10 cellular contexts compared by ENCODE assay signal in genomic region chr2:23375448-23375847, GRCh38. TPM values are rescaled to one million over a fixed set of nuclear protein-coding genes. Genes with fewer than 3 reads are reported as not detected.
A peak's percentile ranks its signal among the peaks of the same experiment; 100 is the strongest.
DNase-seq lines count a peak whose midpoint lies in the region; ATAC-seq and TF ChIP-seq lines count a peak whose summit lies in the region.
"Had no signal": no experiment of that assay in that cellular context is flagged by ENCODE, and none has a peak within 500 bp of the region (broad histone marks: within the 10 kb centered on the region; RNA-seq: fewer than 3 reads in every experiment).

No MANE protein-coding gene starts in this region.

- no peak overlapping the region for H3K4me3 Mint-ChIP-seq in activated naive CD8-positive, alpha-beta T cell treated with anti-CD3 and anti-CD28 coated beads, Interleukin-2, amount 50 U/mL, for 24 hours

- no peak overlapping the region for H3K27ac ChIP-seq in psoas muscle
- H3K27ac ChIP-seq: skin epidermis had no signal

- no peaks in the 10 kb centered on the region for H3K36me3 Mint-ChIP-seq in activated naive CD8-positive, alpha-beta T cell treated with anti-CD3 and anti-CD28 coated beads, Interleukin-2, amount 50 U/mL, for 24 hours (ENCODE audit: low read depth)

- ATAC-seq in GM19452 (IDR thresholded peaks at IDR 0.05; ENCODE audit: unreplicated experiment) (peak; percentile 35), HG03520 (IDR thresholded peaks at IDR 0.05; ENCODE audit: unreplicated experiment) (peak; percentile 44), psoas muscle (no peak), omental fat pad (ENCODE audit: low FRiP score) (no peak), left cardiac atrium (no peak)
- peak; percentile 40 for ATAC-seq in activated naive CD8-positive, alpha-beta T cell treated with anti-CD3 and anti-CD28 coated beads, Interleukin-2, amount 50 U/mL, for 24 hours

- no peaks in the 10 kb centered on the region for H3K27me3 ChIP-seq in psoas muscle (ENCODE audit: insufficient read depth in 3 of 3, low read length in 2 of 3)
- H3K27me3 ChIP-seq: MG63 had no signal

- no peaks in the 10 kb centered on the region for H3K9me3 ChIP-seq in psoas muscle
- H3K9me3 ChIP-seq: MG63 had no signal

- H3K4me1 ChIP-seq in psoas muscle: no peaks in the 10 kb centered on the region

- H3K4me3 ChIP-seq in psoas muscle: no peak overlapping the region
- H3K4me3 ChIP-seq: MG63, skin epidermis had no signal

- no peak overlapping the region for H3K27ac Mint-ChIP-seq in activated naive CD8-positive, alpha-beta T cell treated with anti-CD3 and anti-CD28 coated beads, Interleukin-2, amount 50 U/mL, for 24 hours

- H3K4me1 Mint-ChIP-seq in activated naive CD8-positive, alpha-beta T cell treated with anti-CD3 and anti-CD28 coated beads, Interleukin-2, amount 50 U/mL, for 24 hours: peaks cover 5% of the 10 kb centered on the region

- WGBS in psoas muscle, 3 donors: 86 to 89% (median 86%) methylated on average over 3 of the region's 3 CpGs

- no peaks in the 10 kb centered on the region for H3K9me3 Mint-ChIP-seq in activated naive CD8-positive, alpha-beta T cell treated with anti-CD3 and anti-CD28 coated beads, Interleukin-2, amount 50 U/mL, for 24 hours

- peaks cover 16% of the 10 kb centered on the region for H3K27me3 Mint-ChIP-seq in activated naive CD8-positive, alpha-beta T cell treated with anti-CD3 and anti-CD28 coated beads, Interleukin-2, amount 50 U/mL, for 24 hours

- in situ Hi-C loops in Caki2 (cut with HindIII; ENCODE audit: low pct_unique_long_range_greater_than_20kb, low sequenced_read_pairs): no loop called here

- H3K36me3 ChIP-seq in psoas muscle (ENCODE audit: insufficient read depth in 1 of 2, low read depth in 1 of 2): no peaks in the 10 kb centered on the region
- H3K36me3 ChIP-seq: MG63 had no signal

- TF ChIP-seq CTCF in psoas muscle (IDR thresholded peaks at IDR 0.05): no peak
- no peak for TF ChIP-seq CTCF in omental fat pad (IDR thresholded peaks at IDR 0.05)

- intact Hi-C loops in psoas muscle (cut with DNase I) (no loop called here), left cardiac atrium (cut with DNase I) (no loop called here)

- DNase-seq in Caki2 (ENCODE audit: low read depth): peak; percentile 53
- no peak for DNase-seq in activated naive CD8-positive, alpha-beta T cell treated with anti-CD3 and anti-CD28 coated beads, Interleukin-2, amount 50 U/mL, for 24 hours
- no peak for DNase-seq in psoas muscle
- no peak for DNase-seq in omental fat pad (ENCODE audit: low spot score)
- no peak for DNase-seq in left cardiac atrium
- DNase-seq in NCI-H128 (lab: John Stamatoyannopoulos, UW; ENCODE audit: unreplicated experiment): no peak
- DNase-seq: MG63 had no signal

RNA-seq across cellular contexts. Expression of gene KLHL29, which starts 9.5 kb away (rescaled TPM):
- total RNA-seq in Caki2 (2014; rRNA removed; shearing (Covaris generic); ENCODE audit: low replicate concordance): 1.4 and 2.1 TPM in 2 replicates
- total RNA-seq in psoas muscle (10 to 100 TPM in 1 of 4 donors, 1 to 10 TPM in 3; 4.4 to 14.1 (median 7.7) TPM), omental fat pad (10 to 100 TPM in 2 of 4 donors, 1 to 10 TPM in 2; 4.0 to 19.5 (median 12.7) TPM), left cardiac atrium (1 to 10 TPM; 1.3 to 3.3 TPM)
- 10 to 100 TPM in 1 of 3 donors, 1 to 10 TPM in 2; 4.7 to 13.3 (median 6.4) TPM for polyA plus RNA-seq in psoas muscle

Comparison
In these comparisons a context has a peak if more than half of its experiments do, and no peak if none do; other contexts are left out.
1. ATAC-seq: peak in GM19452 (single experiment), HG03520 (single experiment) and activated naive CD8-positive, alpha-beta T cell treated with anti-CD3 and anti-CD28 coated beads, Interleukin-2, amount 50 U/mL, for 24 hours (single experiment); none in psoas muscle (0 of 4), omental fat pad (single experiment) and left cardiac atrium (0 of 2).